22 cellular contexts compared by ENCODE assay signal in the genomic region with DNA sequence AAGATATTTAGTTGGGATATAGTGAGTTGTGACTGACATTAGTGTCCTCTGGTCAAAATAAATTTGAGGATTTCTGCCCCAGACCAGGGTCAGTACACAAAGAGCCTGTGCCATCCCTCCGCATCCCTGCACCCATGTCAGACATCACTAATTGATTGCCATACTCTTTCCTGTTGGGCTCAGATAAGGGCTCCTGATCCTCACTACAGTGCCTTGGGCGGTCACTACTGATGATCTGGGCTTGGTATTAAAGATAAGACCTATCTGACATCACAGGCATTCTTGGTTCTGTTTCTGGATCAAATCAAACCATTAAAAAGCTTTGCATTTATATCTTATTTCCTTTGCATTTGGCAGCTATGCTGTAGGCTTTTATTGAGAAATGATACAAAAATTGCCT.
"Had no signal": no experiment of that assay in that cellular context is flagged by ENCODE, and none has a peak within 500 bp of the region (broad histone marks: within the 10 kb centered on the region; RNA-seq: fewer than 3 reads in every experiment).

No MANE protein-coding gene starts in this region.

- H3K27ac Mint-ChIP-seq: dendritic cell treated with granulocyte-macrophage colony-stimulating factor and Interleukin-4, amounts not matched to agents 40 ng/mL and 50 ng/mL, for 4 days; effector memory CD8-positive, alpha-beta T cell; endodermal cell; naive thymus-derived CD4-positive, alpha-beta T cell had no signal

- DNase-seq: colonic mucosa; cortex of kidney; effector CD8-positive, alpha-beta T cell; effector memory CD8-positive, alpha-beta T cell; endodermal cell; esophagus squamous epithelium; foreskin fibroblast; foreskin melanocyte; gastrocnemius medialis; glutamatergic neuron; head of caudate nucleus; heart right ventricle; hippocampal formation; left cardiac atrium; left lung; left ventricle myocardium superior; lower lobe of right lung; mesenchymal stem cell; midbrain; naive thymus-derived CD4-positive, alpha-beta T cell had no signal

- H3K27me3 Mint-ChIP-seq: effector memory CD8-positive, alpha-beta T cell had no signal

- H3K4me1 Mint-ChIP-seq: naive thymus-derived CD4-positive, alpha-beta T cell had no signal

- ATAC-seq: effector memory CD8-positive, alpha-beta T cell; esophagus mucosa; gastrocnemius medialis; heart right ventricle; left cardiac atrium; left lung; left ventricle myocardium superior; lower lobe of right lung; naive thymus-derived CD4-positive, alpha-beta T cell had no signal

- H3K9me3 Mint-ChIP-seq: dendritic cell treated with granulocyte-macrophage colony-stimulating factor and Interleukin-4, amounts not matched to agents 40 ng/mL and 50 ng/mL, for 4 days; endodermal cell had no signal

- H3K4me3 Mint-ChIP-seq: dendritic cell treated with granulocyte-macrophage colony-stimulating factor and Interleukin-4, amounts not matched to agents 40 ng/mL and 50 ng/mL, for 4 days; effector memory CD8-positive, alpha-beta T cell; endodermal cell; naive thymus-derived CD4-positive, alpha-beta T cell had no signal

- H3K36me3 Mint-ChIP-seq: naive thymus-derived CD4-positive, alpha-beta T cell had no signal
